In the genomic region with DNA sequence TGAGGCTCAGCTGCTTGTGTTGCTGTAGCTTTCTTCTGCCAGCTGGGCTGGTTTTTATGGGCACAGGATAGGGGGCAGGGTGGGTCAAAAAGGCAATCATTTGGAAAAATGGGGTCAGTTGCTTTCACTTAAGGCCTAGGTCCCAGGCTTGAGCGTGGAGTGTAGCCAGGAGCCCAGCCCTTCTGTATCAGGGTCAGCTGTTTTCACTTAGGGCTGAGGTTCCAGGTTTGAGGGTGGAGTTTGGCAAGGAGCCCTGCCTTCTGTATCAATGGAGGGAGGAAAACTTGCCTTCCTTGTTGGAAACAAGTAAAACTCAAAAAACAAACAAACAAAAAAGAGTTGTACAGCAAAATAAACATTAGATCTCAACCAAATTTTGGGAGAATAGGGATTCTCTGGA, we compare ENCODE assay signal across 17 cellular contexts. TPM values are rescaled to one million over a fixed set of nuclear protein-coding genes. Genes with fewer than 3 reads are reported as not detected.
DNase-seq lines count a peak whose midpoint lies in the region; ATAC-seq, FAIRE-seq and TF ChIP-seq lines count a peak whose summit lies in the region.
"Had no signal": no experiment of that assay in that cellular context is flagged by ENCODE, and none has a peak within 500 bp of the region (broad histone marks: within the 10 kb centered on the region; RNA-seq: fewer than 3 reads in every experiment).

No MANE protein-coding gene starts in this region.

- H3K27me3 Mint-ChIP-seq in Caco-2 (ENCODE audit: insufficient read depth, unreplicated experiment) (no peaks in the 10 kb centered on the region), progenitor cell of endocrine pancreas (no peaks in the 10 kb centered on the region)

- no peaks in the 10 kb centered on the region for H3K79me1 ChIP-seq in H1 (ENCODE audit: low read depth, low read length)

- H4K8ac ChIP-seq in H1 (ENCODE audit: extremely low read depth, insufficient read depth, low read length) = no peak overlapping the region

- no peak overlapping the region for H3K23ac ChIP-seq in H1 (ENCODE audit: insufficient read length)

- H3K36me3 Mint-ChIP-seq in Caco-2 (ENCODE audit: insufficient read depth, unreplicated experiment) (no peaks in the 10 kb centered on the region), progenitor cell of endocrine pancreas (ENCODE audit: insufficient read depth) (peaks cover 5% of the 10 kb centered on the region)
- H3K36me3 Mint-ChIP-seq: CD14-positive monocyte had no signal

- H3K27ac Mint-ChIP-seq in Caco-2 (ENCODE audit: unreplicated experiment) (peak overlapping the region; percentile 83), progenitor cell of endocrine pancreas (peak overlapping the region; percentile 76)
- H3K27ac Mint-ChIP-seq: CD14-positive monocyte had no signal

- H2AFZ ChIP-seq in H1 (ENCODE audit: low read length) = no peak overlapping the region

- H3K36me3 ChIP-seq in Caco-2 (ENCODE audit: control insufficient read depth, insufficient read depth, low read length) = no peaks in the 10 kb centered on the region
- no peaks in the 10 kb centered on the region; the same call in 1 of the 2 replicates for H3K36me3 ChIP-seq in HUES6 (ENCODE audit: control insufficient read depth, insufficient read depth, low read length)
- peaks cover 0 to 8% (median 3%) of the 10 kb centered on the region in 4 experiments; a peak in 3 of 8 replicates for H3K36me3 ChIP-seq in H1 (ENCODE audit: control insufficient read depth in 2 of 4, insufficient read depth in 4 of 4, low read length in 3 of 4)

- peak overlapping the region; percentile 91 for H3K18ac ChIP-seq in H1 (ENCODE audit: extremely low read depth, low read length)

- no peak for FAIRE-seq in H1 (lab: Jason Lieb, UNC)
- FAIRE-seq: HepG2 had no signal

- TF ChIP-seq CTCF in Caco-2 (IDR thresholded peaks at IDR 0.05; ENCODE audit: insufficient read depth in 1 of 2, low read depth in 1 of 2, low read length in 1 of 2, severe bottlenecking in 1 of 2, unreplicated experiment in 1 of 2) (no peak), H1 (IDR thresholded peaks at IDR 0.05; ENCODE audit: control extremely low read depth in 1 of 3, insufficient read depth in 1 of 3, low read depth in 1 of 3, low read length in 3 of 3) (no peak), progenitor cell of endocrine pancreas (IDR thresholded peaks at IDR 0.05; ENCODE audit: unreplicated experiment) (no peak)

- peak overlapping the region; percentile 82 for H2BK120ac ChIP-seq in H1 (replicated peaks; ENCODE audit: low read depth, low read length)

- H3K4me2 ChIP-seq in H1 (ENCODE audit: insufficient read depth in 1 of 2, low read depth in 2 of 2, low read length in 2 of 2) = no peak overlapping the region

- no TSS peak for BruUV-seq in Caco-2 (replicated peaks; lab: Mats Ljungman, UMichigan)

- H2BK20ac ChIP-seq in H1 (ENCODE audit: low read length) = peak overlapping the region; percentile 89; the same call in 1 of the 2 replicates

- no peak for TF ChIP-seq EP300 in H1 (IDR thresholded peaks at IDR 0.05; ENCODE audit: borderline replicate concordance in 1 of 2, low read depth in 2 of 2, low read length in 2 of 2)

- H3K4me3 Mint-ChIP-seq in Caco-2 (ENCODE audit: unreplicated experiment) = no peak overlapping the region
- no peak overlapping the region for H3K4me3 Mint-ChIP-seq in progenitor cell of endocrine pancreas (ENCODE audit: low read depth)
- H3K4me3 Mint-ChIP-seq: CD14-positive monocyte had no signal

- H3K56ac ChIP-seq in H1 (replicated peaks; ENCODE audit: insufficient read length, low read depth, low read length) = no peak overlapping the region

- no peak for DNase-seq in Caco-2
- DNase-seq in H1 (ENCODE audit: low read depth in 1 of 2, low spot score in 2 of 2) = no peak
- DNase-seq in progenitor cell of endocrine pancreas (ENCODE audit: low spot score, unreplicated experiment) = no peak
- no peak for DNase-seq in OCI-M2 (lab: John Stamatoyannopoulos, UW; ENCODE audit: unreplicated experiment)
- no peak for DNase-seq in central memory CD4-positive, alpha-beta T cell
- DNase-seq: COR-L47, DMS53, KG1, NCI-H1092, NCI-H2081, NCI-H748 treated with DMSO at 0.1 percent for 48 hours, PC-3 had no signal

- H4K91ac ChIP-seq in H1 (replicated peaks; ENCODE audit: insufficient read length, low read length) = peak overlapping the region; percentile 91

- peak overlapping the region; percentile 89; the same call in 1 of the 2 replicates for H3K27ac ChIP-seq in HUES6 (ENCODE audit: low read depth, low read length)
- peak overlapping the region; percentile 33; the same call in 1 of the 2 replicates for H3K27ac ChIP-seq in H1 (ENCODE audit: low read depth, low read length)

- no peak overlapping the region for H2BK15ac ChIP-seq in H1 (ENCODE audit: low read length)

- H3K4me1 ChIP-seq in Caco-2 (peaks cover 38% of the 10 kb centered on the region), HUES6 (ENCODE audit: control insufficient read depth, insufficient read depth, low read length) (peaks cover 35% of the 10 kb centered on the region), H1 (replicated peaks in 1 of 4; ENCODE audit: control insufficient read depth in 3 of 4, insufficient read depth in 4 of 4, low read length in 3 of 4) (peaks cover 2 to 13% (median 7%) of the 10 kb centered on the region in 4 experiments; a peak in 4 of 7 replicates)

- CTCF ChIA-PET in Caco-2 (lab: Charles Lee) = no interaction called here
- CTCF ChIA-PET in H1 (lab: Charles Lee; ENCODE audit: partially characterized antibody) = interaction anchor here (0.7 to 1.3 kb wide), 2 partner anchors 15 to 152 kb away, joined by 3 read pairs; no protein-coding TSS in a partner anchor

- no peak for ATAC-seq in GM18858 (IDR thresholded peaks at IDR 0.05; ENCODE audit: unreplicated experiment)
- ATAC-seq in GM21786 (IDR thresholded peaks at IDR 0.05; ENCODE audit: unreplicated experiment) = no peak
- ATAC-seq: HepG2, PC-3 had no signal

- H3K9ac ChIP-seq in HUES6 (ENCODE audit: low read length) (peak overlapping the region; percentile 2), H1 (replicated peaks in 1 of 4; ENCODE audit: extremely low read depth in 1 of 4, low read depth in 3 of 4, low read length in 3 of 4) (no peak overlapping the region)

- no peak overlapping the region for H3K4me3 ChIP-seq in Caco-2 (ENCODE audit: low read depth, low read length)
- H3K4me3 ChIP-seq in HUES6 (ENCODE audit: low read depth, low read length) = no peak overlapping the region
- peak overlapping the region in 1 of 4 experiments; percentile 2; a peak in 1 of 8 replicates for H3K4me3 ChIP-seq in H1 (ENCODE audit: extremely low read depth in 1 of 4, insufficient read depth in 2 of 4, low read depth in 3 of 4, low read length in 4 of 4)

- H3K4me1 Mint-ChIP-seq in Caco-2 (ENCODE audit: low read depth, unreplicated experiment) (peaks cover 15% of the 10 kb centered on the region), progenitor cell of endocrine pancreas (ENCODE audit: low read depth) (peaks cover 26% of the 10 kb centered on the region)
- H3K4me1 Mint-ChIP-seq: CD14-positive monocyte had no signal

- H3K27me3 ChIP-seq in Caco-2 (replicated peaks; ENCODE audit: control insufficient read depth, insufficient read depth, low read length) (no peaks in the 10 kb centered on the region), HUES6 (ENCODE audit: control insufficient read depth, insufficient read depth, low read length) (no peaks in the 10 kb centered on the region), H1 (replicated peaks in 1 of 4; ENCODE audit: control insufficient read depth in 3 of 4, extremely low read depth in 1 of 4, insufficient read depth in 3 of 4, low read length in 3 of 4) (no peaks in the 10 kb centered on the region)

- H4K20me1 ChIP-seq in H1 (replicated peaks in 1 of 2; ENCODE audit: control insufficient read depth in 1 of 2, insufficient read depth in 2 of 2, low read length in 2 of 2) = no peaks in the 10 kb centered on the region

- intact Hi-C loops in Caco-2 (cut with micrococcal nuclease; ENCODE audit: unreplicated experiment) = no loop called here

- H3K9me3 Mint-ChIP-seq in Caco-2 (ENCODE audit: unreplicated experiment) = peaks cover 11% of the 10 kb centered on the region
- H3K9me3 Mint-ChIP-seq in progenitor cell of endocrine pancreas (ENCODE audit: low read depth) = peaks cover 14% of the 10 kb centered on the region

- H2AK5ac ChIP-seq in H1 (ENCODE audit: low read depth, low read length) = 0 out of 2 replicates have a peak overlapping the region, but pooled peaks have one; percentile 26

- no peaks in the 10 kb centered on the region for H3K23me2 ChIP-seq in H1 (ENCODE audit: low read depth, low read length)

- H3K9me3 ChIP-seq in Caco-2 = peaks cover 34% of the 10 kb centered on the region
- H3K9me3 ChIP-seq in HUES6 (ENCODE audit: control insufficient read depth, insufficient read depth, low read depth, low read length) = peaks cover 47% of the 10 kb centered on the region
- H3K9me3 ChIP-seq in H1 (ENCODE audit: insufficient read depth in 2 of 2, low read depth in 1 of 2, low read length in 1 of 2) = peaks cover 21 to 43% of the 10 kb centered on the region in 2 experiments

- POLR2A ChIA-PET in Caco-2 (lab: Charles Lee) (interaction anchor here (0.8 kb wide), 1 partner anchor 37 kb away, joined by 3 read pairs; a partner anchor contains a TSS), H1 (lab: Charles Lee; ENCODE audit: partially characterized antibody) (interaction anchor here (1.3 to 1.4 kb wide), 2 partner anchors 9 to 45 kb away, joined by 4 read pairs; no protein-coding TSS in a partner anchor)

- WGBS in H1 (ENCODE audit: extremely low coverage in 1 of 2, insufficient coverage in 1 of 2, insufficient read length in 1 of 2, insufficient replicate concordance in 2 of 2, low coverage in 1 of 2, low lambda C conversion rate in 2 of 2, missing lambda C conversion rate in 1 of 2), 2 experiments = 92% methylated on average over 1 of the region's 1 CpG; no CpG with 5 or more reads in 1 of the 2 experiments

- H3K79me2 ChIP-seq in H1 (ENCODE audit: control insufficient read depth in 1 of 2, insufficient read depth in 2 of 2, low read length in 2 of 2) = no peaks in the 10 kb centered on the region

- TF ChIP-seq POLR2A in H1 (IDR thresholded peaks at IDR 0.05; ENCODE audit: control extremely low read depth in 1 of 2, low read depth in 2 of 2, low read length in 2 of 2) = no peak

- peak overlapping the region; percentile 93 for H3K4ac ChIP-seq in H1 (replicated peaks; ENCODE audit: insufficient read length, low read depth, low read length)

- H3K14ac ChIP-seq in H1 (ENCODE audit: insufficient read length) = no peak overlapping the region

- peak overlapping the region; percentile 58; the same call in 1 of the 2 replicates for H2BK5ac ChIP-seq in H1 (ENCODE audit: low read depth, low read length)

- H2BK12ac ChIP-seq in H1 (ENCODE audit: low read depth, low read length) = peak overlapping the region; percentile 79

- TF ChIP-seq RAD21 in H1 (IDR thresholded peaks at IDR 0.05 in 1 of 2, conservative IDR thresholded peaks at IDR 0.05 in 1 of 2; ENCODE audit: low read depth in 2 of 2, low read length in 2 of 2) = no peak

- H4K5ac ChIP-seq in H1 (ENCODE audit: insufficient read length, low read depth, low read length) = no peak overlapping the region

RNA-seq across cellular contexts. Expression of a gene that starts 37.0 kb away (rescaled TPM):
- total RNA-seq in Caco-2 (2022) = 11.9 and 14.8 TPM in 2 replicates
- 24.0 and 26.9 TPM in 2 replicates for total RNA-seq in H1 (2021; fragmentation: NEBNext Ultra II Directional; extraction: Animal tissue kit (Norgen Biotek cat#: 25700))
- polyA plus RNA-seq in H1 (2011; rRNA removed) = 11.0 and 16.9 TPM in 2 replicates
- 16.3 TPM for polyA plus RNA-seq in H1 (2011; cell fraction: cytosol; rRNA removed)
- polyA plus RNA-seq in H1 (2011; cell fraction: nucleus; rRNA removed) = 11.3 TPM
- polyA plus RNA-seq in H1 (2012, experiment 1 of 2) = 15.1 to 19.6 TPM (median 17.3 TPM) in 4 replicates
- polyA plus RNA-seq in H1 (2012, experiment 2 of 2) = 2.2 TPM
- polyA plus RNA-seq in H1 (2013, experiment 1 of 2) = 23.9 TPM
- 23.1 TPM for polyA plus RNA-seq in H1 (2013, experiment 2 of 2)
- 71.4 and 85.3 TPM in 2 replicates for polyA minus RNA-seq in H1 (2011; rRNA and poly(A)+ RNA removed)
- 25.3 TPM for polyA minus RNA-seq in H1 (2011; cell fraction: cytosol; rRNA and poly(A)+ RNA removed)
- polyA minus RNA-seq in H1 (2011; cell fraction: nucleus; rRNA and poly(A)+ RNA removed) = 75.0 TPM
- total RNA-seq in progenitor cell of endocrine pancreas = 4.5 and 7.5 TPM in 2 replicates
- total RNA-seq: HepG2 had no signal
- polyA plus RNA-seq: CD14-positive monocyte, HepG2 had no signal
